Comparison of ENCODE assay signal across 12 cellular contexts in the genomic region with DNA sequence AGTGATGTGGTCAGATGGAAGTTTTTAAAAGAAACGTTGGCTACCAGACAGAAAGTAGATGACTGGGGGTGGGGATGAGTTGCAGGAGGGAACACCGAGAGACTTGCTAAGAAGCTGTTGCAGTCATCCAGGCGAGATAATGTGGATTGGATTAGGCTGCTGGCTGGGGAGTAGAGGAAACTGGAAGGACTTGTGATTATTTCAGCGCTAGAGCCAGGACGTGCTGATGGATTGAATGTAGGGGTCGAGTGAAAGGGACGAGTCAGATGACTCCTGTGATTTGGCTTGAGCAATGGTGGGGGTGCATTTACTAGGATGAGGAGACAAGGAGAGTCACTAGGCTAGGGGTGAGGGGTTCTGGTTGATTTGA.
DNase-seq lines count a peak whose midpoint lies in the region; ATAC-seq and TF ChIP-seq lines count a peak whose summit lies in the region.
"Had no signal": no experiment of that assay in that cellular context is flagged by ENCODE, and none has a peak within 500 bp of the region (broad histone marks: within the 10 kb centered on the region; RNA-seq: fewer than 3 reads in every experiment).

No MANE protein-coding gene starts in this region.

- H3K4me3 ChIP-seq in adrenal gland = no peak overlapping the region
- no peak overlapping the region for H3K4me3 ChIP-seq in heart right ventricle

- H3K36me3 ChIP-seq in adrenal gland (replicated peaks in 1 of 2) (no peaks in the 10 kb centered on the region), heart right ventricle (peaks cover 0 to 73% (median 3%) of the 10 kb centered on the region in 9 donors)

- DNase-seq in EH (ENCODE audit: low read depth) = peak; percentile 37
- peak in 6 of 7 donors; percentile 33 to 66 (median 44) for DNase-seq in adrenal gland
- peak in 1 of 2 donors; percentile 45 for DNase-seq in heart right ventricle
- DNase-seq in sciatic nerve (ENCODE audit: low spot score) = no peak
- DNase-seq in HPDE6-E6E7 (ENCODE audit: extremely low spot score) = no peak
- DNase-seq: activated CD4-positive, alpha-beta T cell treated with anti-CD3 and anti-CD28 coated beads, Interleukin-2, amount 10 ng/mL, durations not matched to agents 7 days and 5 days; CD8-positive, alpha-beta memory T cell; NCI-H1092; nucleus accumbens had no signal

- WGBS in adrenal gland, 4 donors = 39 to 64% (median 51%) methylated on average over 7 of the region's 7 CpGs
- 21 to 46% methylated on average over 7 of the region's 7 CpGs for WGBS in heart right ventricle, 2 donors

- intact Hi-C loops in adrenal gland (cut with DNase I) (no loop called here), heart right ventricle (cut with DNase I) (no loop called here), sciatic nerve (cut with DNase I) (no loop called here)

- H3K27ac ChIP-seq in adrenal gland (peak overlapping the region in 2 of 5 donors; percentile 41 to 65), heart right ventricle (peak overlapping the region; percentile 12 to 66 (median 56))

- H3K27me3 ChIP-seq in adrenal gland = no peaks in the 10 kb centered on the region
- no peaks in the 10 kb centered on the region for H3K27me3 ChIP-seq in heart right ventricle

- TF ChIP-seq CTCF in adrenal gland (IDR thresholded peaks at IDR 0.05) (no peak), heart right ventricle (IDR thresholded peaks at IDR 0.05) (no peak)

- H3K4me1 ChIP-seq in adrenal gland (replicated peaks in 1 of 2) = peaks cover 8 to 28% of the 10 kb centered on the region in 2 donors
- H3K4me1 ChIP-seq in heart right ventricle = peaks cover 6 to 57% (median 42%) of the 10 kb centered on the region in 9 donors

- TF ChIP-seq POLR2A in adrenal gland (IDR thresholded peaks at IDR 0.05) = no peak

- ATAC-seq in heart right ventricle (peak; percentile 54 to 88 (median 82)), sciatic nerve (peak; percentile 90), GM21737 (IDR thresholded peaks at IDR 0.05; ENCODE audit: unreplicated experiment) (no peak), GM18520 (IDR thresholded peaks at IDR 0.05; ENCODE audit: unreplicated experiment) (no peak), HG03108 (IDR thresholded peaks at IDR 0.05; ENCODE audit: unreplicated experiment) (no peak)

- no peaks in the 10 kb centered on the region for H3K9me3 ChIP-seq in adrenal gland (replicated peaks in 1 of 3)
- peaks cover 0 to 15% (median 12%) of the 10 kb centered on the region in 11 donors for H3K9me3 ChIP-seq in heart right ventricle

Comparison
In these comparisons a context has a peak if more than half of its experiments do, and no peak if none do; other contexts are left out.
1. DNase-seq: peak in EH (single experiment) and adrenal gland (6 of 7); none in sciatic nerve (single experiment) and HPDE6-E6E7 (single experiment).
2. ATAC-seq: peak in heart right ventricle (8 of 8) and sciatic nerve (single experiment); none in GM21737 (single experiment), GM18520 (single experiment) and HG03108 (single experiment).